ENCODE assay signal across 18 cellular contexts in the genomic region with DNA sequence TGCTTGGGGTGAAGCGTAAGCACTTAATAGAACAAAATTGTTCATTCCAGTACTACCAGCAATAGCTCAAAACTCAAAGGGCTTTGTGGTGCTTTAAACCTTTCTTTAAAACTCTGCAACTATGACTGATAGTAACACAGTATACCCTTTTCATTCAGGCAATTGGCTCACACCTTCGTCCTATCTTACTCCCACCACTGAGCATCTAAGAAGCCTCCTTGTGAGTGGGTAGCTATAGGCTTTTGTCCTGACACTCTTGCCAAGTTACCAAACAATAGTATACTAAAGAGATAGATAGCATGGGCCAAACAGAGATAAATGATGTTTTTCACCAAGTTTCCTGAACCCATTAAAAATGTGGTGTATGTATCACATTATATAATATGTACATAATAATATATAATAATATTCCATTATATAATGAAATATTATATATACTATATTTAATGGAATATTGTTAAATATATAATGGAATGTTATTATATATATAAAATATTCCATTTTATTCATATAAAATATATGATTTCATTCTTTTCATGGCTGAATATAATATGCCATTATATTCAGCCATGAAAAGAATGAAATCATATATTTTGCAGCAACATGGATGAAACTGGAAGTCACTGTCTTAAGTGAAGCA.
DNase-seq lines count a peak whose midpoint lies in the region; FAIRE-seq and TF ChIP-seq lines count a peak whose summit lies in the region.
"Had no signal": no experiment of that assay in that cellular context is flagged by ENCODE, and none has a peak within 500 bp of the region (broad histone marks: within the 10 kb centered on the region; RNA-seq: fewer than 3 reads in every experiment).

No MANE protein-coding gene starts in this region.

- no peaks in the 10 kb centered on the region for H3F3A ChIP-seq in smooth muscle cell (ENCODE audit: low read depth)

- H3K27me3 ChIP-seq in endodermal cell (ENCODE audit: control insufficient read depth, insufficient read depth, low read length, poor library complexity, severe bottlenecking) (no peaks in the 10 kb centered on the region), smooth muscle cell (ENCODE audit: low read depth) (no peaks in the 10 kb centered on the region), right atrium auricular region (no peaks in the 10 kb centered on the region), suprapubic skin (no peaks in the 10 kb centered on the region)
- H3K27me3 ChIP-seq: SJCRH30 had no signal

- no peak overlapping the region for H2AFZ ChIP-seq in smooth muscle cell (ENCODE audit: low read depth)

- H3K9me3 Mint-ChIP-seq in endodermal cell = no peaks in the 10 kb centered on the region
- no peaks in the 10 kb centered on the region for H3K9me3 Mint-ChIP-seq in chondrocyte (ENCODE audit: low read depth)
- H3K9me3 Mint-ChIP-seq: IgD-negative memory B cell had no signal

- no peaks in the 10 kb centered on the region for H3K36me3 ChIP-seq in endodermal cell (ENCODE audit: control insufficient read depth, insufficient read depth, low read length)
- no peaks in the 10 kb centered on the region for H3K36me3 ChIP-seq in smooth muscle cell (ENCODE audit: low read depth)
- no peaks in the 10 kb centered on the region for H3K36me3 ChIP-seq in right atrium auricular region
- no peaks in the 10 kb centered on the region for H3K36me3 ChIP-seq in suprapubic skin
- H3K36me3 ChIP-seq: HAP-1, SJCRH30 had no signal

- TF ChIP-seq POLR2A in H54 (IDR thresholded peaks at IDR 0.05; ENCODE audit: low read depth, low read length) = no peak
- no peak for TF ChIP-seq POLR2A in suprapubic skin (IDR thresholded peaks at IDR 0.05)

- no peak for TF ChIP-seq EP300 in suprapubic skin (IDR thresholded peaks at IDR 0.05)

- H3K27ac ChIP-seq in endodermal cell (ENCODE audit: low read depth, low read length) (no peak overlapping the region), smooth muscle cell (ENCODE audit: low read depth) (peak overlapping the region; percentile 3), right atrium auricular region (no peak overlapping the region), suprapubic skin (no peak overlapping the region)
- H3K27ac ChIP-seq: RWPE1, SJCRH30 had no signal

- no peaks in the 10 kb centered on the region for H3K9me3 ChIP-seq in endodermal cell (ENCODE audit: control insufficient read depth, low read length)
- H3K9me3 ChIP-seq in smooth muscle cell (replicated peaks; ENCODE audit: low read depth) = no peaks in the 10 kb centered on the region
- H3K9me3 ChIP-seq in right atrium auricular region = no peaks in the 10 kb centered on the region
- H3K9me3 ChIP-seq in suprapubic skin = no peaks in the 10 kb centered on the region
- H3K9me3 ChIP-seq: HAP-1, SJCRH30 had no signal

- H3K36me3 Mint-ChIP-seq in endodermal cell (ENCODE audit: low read depth) (no peaks in the 10 kb centered on the region), chondrocyte (ENCODE audit: low read depth) (no peaks in the 10 kb centered on the region)
- H3K36me3 Mint-ChIP-seq: CD4-positive, CD25-positive, alpha-beta regulatory T cell; IgD-negative memory B cell had no signal

- no peaks in the 10 kb centered on the region for H3K79me2 ChIP-seq in smooth muscle cell (ENCODE audit: low read depth)

- H3K9ac ChIP-seq in endodermal cell (ENCODE audit: extremely low read depth, low read length, poor library complexity, severe bottlenecking) (peak overlapping the region; percentile 31), smooth muscle cell (ENCODE audit: low read depth) (no peak overlapping the region)

- H3K4me1 ChIP-seq in endodermal cell (ENCODE audit: control insufficient read depth, insufficient read depth, low read length) = peaks cover 3% of the 10 kb centered on the region
- H3K4me1 ChIP-seq in smooth muscle cell (ENCODE audit: low read depth) = no peaks in the 10 kb centered on the region
- H3K4me1 ChIP-seq in right atrium auricular region = no peaks in the 10 kb centered on the region
- H3K4me1 ChIP-seq in suprapubic skin = no peaks in the 10 kb centered on the region
- H3K4me1 ChIP-seq: HAP-1 had no signal

- no peaks in the 10 kb centered on the region for H4K20me1 ChIP-seq in smooth muscle cell (ENCODE audit: low read depth)

- WGBS in endodermal cell (ENCODE audit: insufficient coverage in 1 of 2, insufficient read length in 1 of 2), 2 experiments = 74% methylated on average over 2 of the region's 2 CpGs; no CpG with 5 or more reads in 1 of the 2 experiments
- 95% methylated on average over 2 of the region's 2 CpGs for WGBS in smooth muscle cell (ENCODE audit: low lambda C conversion rate)
- WGBS in suprapubic skin = 85% methylated on average over 2 of the region's 2 CpGs

- no peaks in the 10 kb centered on the region for H3K27me3 Mint-ChIP-seq in endodermal cell (ENCODE audit: insufficient read depth)
- no peaks in the 10 kb centered on the region for H3K27me3 Mint-ChIP-seq in chondrocyte (ENCODE audit: low read depth)

- no peak overlapping the region for H3K4me3 Mint-ChIP-seq in endodermal cell
- H3K4me3 Mint-ChIP-seq in chondrocyte (ENCODE audit: unreplicated experiment) = no peak overlapping the region
- H3K4me3 Mint-ChIP-seq: B cell; CD4-positive, CD25-positive, alpha-beta regulatory T cell; IgD-negative memory B cell had no signal

- no peak for TF ChIP-seq CTCF in endodermal cell (conservative IDR thresholded peaks at IDR 0.05)
- TF ChIP-seq CTCF in smooth muscle cell (IDR thresholded peaks at IDR 0.05; ENCODE audit: borderline replicate concordance, insufficient read depth, poor library complexity, severe bottlenecking) = no peak
- TF ChIP-seq CTCF in chondrocyte (IDR thresholded peaks at IDR 0.05) = no peak
- TF ChIP-seq CTCF in right atrium auricular region (IDR thresholded peaks at IDR 0.05) = no peak
- TF ChIP-seq CTCF in suprapubic skin (IDR thresholded peaks at IDR 0.05) = no peak

- DNase-seq in H54 (ENCODE audit: insufficient read length, low spot score) (no peak), RCC 7860 (ENCODE audit: low spot score) (peak; percentile 2), endodermal cell (no peak), smooth muscle cell (lab: John Stamatoyannopoulos, UW; ENCODE audit: unreplicated experiment) (no peak), chondrocyte (ENCODE audit: low spot score) (no peak), right atrium auricular region (ENCODE audit: low spot score) (no peak), suprapubic skin (ENCODE audit: low spot score in 2 of 2) (no peak)
- DNase-seq: Calu3; CD4-positive, CD25-positive, alpha-beta regulatory T cell; DMS53; NCI-H187; NCI-H526 treated with DMSO at 0.1 percent for 48 hours; OCI-M1 had no signal

- H3K4me3 ChIP-seq in endodermal cell (ENCODE audit: low read length) = peak overlapping the region; percentile 30
- H3K4me3 ChIP-seq in smooth muscle cell = no peak overlapping the region
- H3K4me3 ChIP-seq in right atrium auricular region = no peak overlapping the region
- no peak overlapping the region for H3K4me3 ChIP-seq in suprapubic skin
- H3K4me3 ChIP-seq: HAP-1, SJCRH30 had no signal

- no peak overlapping the region for H3K4me2 ChIP-seq in smooth muscle cell

- H3K27ac Mint-ChIP-seq in endodermal cell = no peak overlapping the region
- H3K27ac Mint-ChIP-seq in chondrocyte (ENCODE audit: unreplicated experiment) = no peak overlapping the region
- H3K27ac Mint-ChIP-seq: B cell; CD4-positive, CD25-positive, alpha-beta regulatory T cell; IgD-negative memory B cell had no signal

- H3K4me1 Mint-ChIP-seq in endodermal cell (peaks cover 10% of the 10 kb centered on the region), chondrocyte (ENCODE audit: low read depth) (peaks cover 12% of the 10 kb centered on the region)
- H3K4me1 Mint-ChIP-seq: B cell; CD4-positive, CD25-positive, alpha-beta regulatory T cell; IgD-negative memory B cell had no signal

- peak; percentile 76 for FAIRE-seq in H54 (lab: Jason Lieb, UNC)
- FAIRE-seq in RCC 7860 (lab: Jason Lieb, UNC) = peak; percentile 66
